Comparison of ENCODE assay signal across 8 cellular contexts in the genomic region with DNA sequence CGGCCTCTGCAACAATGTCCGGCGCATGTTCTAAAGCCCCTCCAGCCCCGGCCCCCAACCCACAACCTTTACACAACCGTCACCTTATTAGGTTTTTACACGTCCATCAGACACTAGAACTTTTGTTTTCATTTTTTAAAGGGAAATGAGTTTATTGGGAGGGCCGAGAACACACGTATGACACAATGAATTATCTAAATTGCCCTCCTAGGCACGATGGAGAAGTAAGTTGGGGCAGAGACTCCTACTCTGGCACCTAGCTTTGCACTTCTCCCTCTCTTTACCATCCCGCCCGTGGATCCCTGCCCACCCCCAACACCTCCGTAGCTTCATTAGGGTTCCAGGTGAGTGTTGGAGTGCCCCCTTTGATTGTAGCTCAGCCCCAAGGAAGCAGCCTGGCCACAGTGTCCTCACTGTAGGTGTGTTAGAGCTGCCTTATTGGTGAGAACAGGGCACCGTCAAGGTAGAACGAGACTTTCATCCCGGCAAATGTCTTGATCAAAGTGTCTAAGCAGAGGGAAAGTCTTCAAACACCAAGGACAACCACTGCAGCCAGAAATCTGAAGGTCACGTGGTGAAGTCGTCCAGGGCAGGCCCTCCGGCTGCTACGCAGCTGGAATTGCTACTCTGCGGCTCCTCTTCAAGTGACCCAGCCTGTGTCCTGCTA. TPM values are rescaled to one million over a fixed set of nuclear protein-coding genes. Genes with fewer than 3 reads are reported as not detected.
DNase-seq lines count a peak whose midpoint lies in the region; ATAC-seq and TF ChIP-seq lines count a peak whose summit lies in the region.

No MANE protein-coding gene starts in this region.

- H3K9me3 Mint-ChIP-seq in endothelial cell (ENCODE audit: unreplicated experiment) (no peaks in the 10 kb centered on the region), progenitor cell of endocrine pancreas (ENCODE audit: low read depth) (no peaks in the 10 kb centered on the region)

- DNase-seq in ELF-1 (ENCODE audit: low read depth, low spot score): peak; percentile 85
- no peak for DNase-seq in endothelial cell (ENCODE audit: low spot score)
- DNase-seq in progenitor cell of endocrine pancreas (ENCODE audit: low spot score, unreplicated experiment): no peak
- DNase-seq in NCI-H2029 treated with DMSO at 0.1 percent for 48 hours (lab: John Stamatoyannopoulos, UW): no peak
- DNase-seq in SHP77 treated with DMSO at 0.1 percent for 48 hours (lab: John Stamatoyannopoulos, UW): no peak

- TF ChIP-seq CTCF in OCI-LY1 (IDR thresholded peaks at IDR 0.05; ENCODE audit: low read length): no peak; the same call in 1 of the 2 replicates
- TF ChIP-seq CTCF in endothelial cell (IDR thresholded peaks at IDR 0.05; ENCODE audit: unreplicated experiment): no peak
- TF ChIP-seq CTCF in progenitor cell of endocrine pancreas (IDR thresholded peaks at IDR 0.05; ENCODE audit: unreplicated experiment): no peak

- H3K79me2 ChIP-seq in OCI-LY1 (ENCODE audit: insufficient read depth, low read length): no peaks in the 10 kb centered on the region

- H3K4me2 ChIP-seq in OCI-LY1 (ENCODE audit: low read length): peak overlapping the region; percentile 67

- H3K4me1 ChIP-seq in OCI-LY1 (ENCODE audit: insufficient read depth, low read length, severe bottlenecking): peaks cover 43% of the 10 kb centered on the region

- H3K9me2 ChIP-seq in OCI-LY1 (ENCODE audit: low read depth, low read length): no peaks in the 10 kb centered on the region

- no peak overlapping the region for H3K4me3 ChIP-seq in OCI-LY1 (ENCODE audit: low read depth, low read length, poor library complexity, severe bottlenecking)

- H3K9me3 ChIP-seq in OCI-LY1 (ENCODE audit: low read length): no peaks in the 10 kb centered on the region

- H3K9ac ChIP-seq in OCI-LY1 (ENCODE audit: low read length): no peak overlapping the region

- peaks cover 15% of the 10 kb centered on the region for H3K36me3 Mint-ChIP-seq in endothelial cell (ENCODE audit: low read depth, unreplicated experiment)
- peaks cover 13% of the 10 kb centered on the region for H3K36me3 Mint-ChIP-seq in progenitor cell of endocrine pancreas (ENCODE audit: insufficient read depth)

- no peak for ATAC-seq in HG03342 (IDR thresholded peaks at IDR 0.05; ENCODE audit: unreplicated experiment)
- no peak for ATAC-seq in GM18909 (IDR thresholded peaks at IDR 0.05; ENCODE audit: poor library complexity, unreplicated experiment)

- H3K27me3 Mint-ChIP-seq in endothelial cell (ENCODE audit: unreplicated experiment) (peaks cover 32% of the 10 kb centered on the region), progenitor cell of endocrine pancreas (peaks cover 45% of the 10 kb centered on the region)

- peaks cover 10% of the 10 kb centered on the region for H3K27me3 ChIP-seq in OCI-LY1 (ENCODE audit: insufficient read depth, low read length)

- H3K27ac Mint-ChIP-seq in endothelial cell (ENCODE audit: unreplicated experiment): peak overlapping the region; percentile 26
- H3K27ac Mint-ChIP-seq in progenitor cell of endocrine pancreas: peak overlapping the region; percentile 97

- no peak overlapping the region for H2AFZ ChIP-seq in OCI-LY1 (ENCODE audit: low read length)

- no peak overlapping the region for H3K27ac ChIP-seq in OCI-LY1 (ENCODE audit: low read depth, low read length, poor library complexity, severe bottlenecking)

- H3K4me1 Mint-ChIP-seq in endothelial cell (ENCODE audit: unreplicated experiment): peaks cover 43% of the 10 kb centered on the region
- H3K4me1 Mint-ChIP-seq in progenitor cell of endocrine pancreas (ENCODE audit: low read depth): peaks cover 39% of the 10 kb centered on the region

- H3K36me3 ChIP-seq in OCI-LY1 (ENCODE audit: insufficient read depth, low read length): no peaks in the 10 kb centered on the region

- H3F3A ChIP-seq in OCI-LY1 (ENCODE audit: insufficient read depth, low read length): 0 out of 2 replicates have a peak, but pooled peaks cover 6% of the 10 kb centered on the region

- H3K4me3 Mint-ChIP-seq in endothelial cell (ENCODE audit: unreplicated experiment) (peak overlapping the region; percentile 94), progenitor cell of endocrine pancreas (ENCODE audit: low read depth) (peak overlapping the region; percentile 85)

- no peaks in the 10 kb centered on the region for H4K20me1 ChIP-seq in OCI-LY1 (ENCODE audit: insufficient read depth, low read length)

RNA-seq across cellular contexts. Expression of gene DLL1, which starts 1.4 kb away (rescaled TPM):
- 59.5 TPM for total RNA-seq in endothelial cell (ENCODE audit: unreplicated experiment)
- 75.3 and 79.1 TPM in 2 replicates for total RNA-seq in progenitor cell of endocrine pancreas

RNA-seq across cellular contexts. Expression of gene FAM120B, which starts 14.3 kb away (rescaled TPM):
- total RNA-seq in endothelial cell (ENCODE audit: unreplicated experiment): 48.3 TPM
- 46.2 and 49.3 TPM in 2 replicates for total RNA-seq in progenitor cell of endocrine pancreas
